13 cellular contexts compared by ENCODE assay signal in genomic region chr16:73216932-73217331, GRCh38.
DNase-seq lines count a peak whose midpoint lies in the region; ATAC-seq, FAIRE-seq and TF ChIP-seq lines count a peak whose summit lies in the region.
"Had no signal": no experiment of that assay in that cellular context is flagged by ENCODE, and none has a peak within 500 bp of the region (broad histone marks: within the 10 kb centered on the region; RNA-seq: fewer than 3 reads in every experiment).

No MANE protein-coding gene starts in this region.

- H3K4me2 ChIP-seq in astrocyte (ENCODE audit: low read length) (no peak overlapping the region), osteoblast (ENCODE audit: insufficient read depth, low read length) (no peak overlapping the region), Karpas-422 (ENCODE audit: low read depth, low read length, poor library complexity, severe bottlenecking) (no peak overlapping the region)
- H3K4me2 ChIP-seq: PC-9 had no signal

- peak overlapping the region; percentile 31 for H3K4me3 Mint-ChIP-seq in Calu3 (ENCODE audit: low read depth, unreplicated experiment)
- H3K4me3 Mint-ChIP-seq in astrocyte (ENCODE audit: unreplicated experiment) = no peak overlapping the region
- no peak overlapping the region for H3K4me3 Mint-ChIP-seq in activated T-helper 1 cell treated with anti-CD3 and anti-CD28 coated beads, Interleukin-12 subunit alpha, Interleukin-12 subunit beta, Interleukin-2, Interleukin-4 antibody, amounts not matched to agents 30 ng/mL and 10 ng/mL and 1 ng/mL, durations not matched to agents 14 hours and 24 hours and 36 hours
- H3K4me3 Mint-ChIP-seq: CD4-positive, alpha-beta T cell; IgD-negative memory B cell had no signal

- CTCF ChIA-PET in Calu3 (lab: Charles Lee) = interaction anchor here (0.5 to 1.3 kb wide), 5 partner anchors 15 to 385 kb away, joined by 3 to 8 read pairs (median 3); no protein-coding TSS in a partner anchor

- H3K9ac ChIP-seq in astrocyte (ENCODE audit: low read length) = no peak overlapping the region
- no peak overlapping the region for H3K9ac ChIP-seq in Karpas-422 (ENCODE audit: low read length)

- H3K27me3 ChIP-seq in astrocyte (ENCODE audit: insufficient read depth, low read length) = no peaks in the 10 kb centered on the region
- H3K27me3 ChIP-seq in osteoblast (ENCODE audit: insufficient read depth, low read length) = no peaks in the 10 kb centered on the region
- no peaks in the 10 kb centered on the region for H3K27me3 ChIP-seq in Karpas-422 (ENCODE audit: low read length)

- peaks cover 14% of the 10 kb centered on the region for H3K4me1 Mint-ChIP-seq in Calu3 (ENCODE audit: low read depth, unreplicated experiment)
- H3K4me1 Mint-ChIP-seq in astrocyte (ENCODE audit: low read depth, unreplicated experiment) = peaks cover 3% of the 10 kb centered on the region
- H3K4me1 Mint-ChIP-seq in activated T-helper 1 cell treated with anti-CD3 and anti-CD28 coated beads, Interleukin-12 subunit alpha, Interleukin-12 subunit beta, Interleukin-2, Interleukin-4 antibody, amounts not matched to agents 30 ng/mL and 10 ng/mL and 1 ng/mL, durations not matched to agents 14 hours and 24 hours and 36 hours (ENCODE audit: low read depth) = no peaks in the 10 kb centered on the region
- H3K4me1 Mint-ChIP-seq: IgD-negative memory B cell had no signal

- H3K79me2 ChIP-seq in astrocyte (ENCODE audit: insufficient read depth, low read length) (no peaks in the 10 kb centered on the region), osteoblast (ENCODE audit: insufficient read depth, low read length) (no peaks in the 10 kb centered on the region), Karpas-422 (ENCODE audit: low read length) (no peaks in the 10 kb centered on the region)

- H3K27ac Mint-ChIP-seq in Calu3 (ENCODE audit: unreplicated experiment) (peak overlapping the region; percentile 50), astrocyte (ENCODE audit: unreplicated experiment) (no peak overlapping the region)
- no peak overlapping the region for H3K27ac Mint-ChIP-seq in activated T-helper 1 cell treated with anti-CD3 and anti-CD28 coated beads, Interleukin-12 subunit alpha, Interleukin-12 subunit beta, Interleukin-2, Interleukin-4 antibody, amounts not matched to agents 30 ng/mL and 10 ng/mL and 1 ng/mL, durations not matched to agents 14 hours and 24 hours and 36 hours
- H3K27ac Mint-ChIP-seq: CD4-positive, alpha-beta T cell; IgD-negative memory B cell had no signal

- TF ChIP-seq CTCF in Calu3 (IDR thresholded peaks at IDR 0.05; ENCODE audit: unreplicated experiment) (no peak), astrocyte (IDR thresholded peaks at IDR 0.05; ENCODE audit: insufficient read depth, low read depth, low read length) (no peak), osteoblast (IDR thresholded peaks at IDR 0.05; ENCODE audit: extremely low read depth, low read depth, low read length) (no peak)

- H3K4me3 ChIP-seq in astrocyte (ENCODE audit: insufficient read depth, low read depth, low read length) (no peak overlapping the region), osteoblast (ENCODE audit: insufficient read depth, low read length) (no peak overlapping the region), Karpas-422 (ENCODE audit: low read length) (no peak overlapping the region)
- H3K4me3 ChIP-seq: HAP-1, PC-9 had no signal

- no peaks in the 10 kb centered on the region for H4K20me1 ChIP-seq in astrocyte (ENCODE audit: insufficient read depth, low read length)
- H4K20me1 ChIP-seq in osteoblast (ENCODE audit: insufficient read depth, low read length) = no peaks in the 10 kb centered on the region
- no peaks in the 10 kb centered on the region for H4K20me1 ChIP-seq in Karpas-422 (ENCODE audit: insufficient read depth, low read depth, low read length)

- H2AFZ ChIP-seq in astrocyte (ENCODE audit: low read depth, low read length) (no peak overlapping the region), osteoblast (ENCODE audit: low read length) (peak overlapping the region; percentile 67), Karpas-422 (ENCODE audit: low read length) (no peak overlapping the region)
- H2AFZ ChIP-seq: PC-9 had no signal

- DNase-seq in Calu3 = peak; percentile 51
- DNase-seq in EL = peak; percentile 26
- no peak for DNase-seq in astrocyte (ENCODE audit: low read depth)
- no peak for DNase-seq in osteoblast (ENCODE audit: insufficient read length, low spot score, missing footprints)
- DNase-seq in Karpas-422 = no peak
- no peak for DNase-seq in activated T-helper 1 cell treated with anti-CD3 and anti-CD28 coated beads, Interleukin-12 subunit alpha, Interleukin-12 subunit beta, Interleukin-2, Interleukin-4 antibody, amounts not matched to agents 30 ng/mL and 10 ng/mL and 1 ng/mL, durations not matched to agents 14 hours and 24 hours and 36 hours (ENCODE audit: low spot score)
- DNase-seq: ACHN; CD4-positive, alpha-beta T cell; NCI-H187 treated with DMSO at 0.1 percent for 48 hours; PC-9 had no signal

- H3K36me3 Mint-ChIP-seq in Calu3 (ENCODE audit: insufficient read depth, unreplicated experiment) = no peaks in the 10 kb centered on the region
- no peaks in the 10 kb centered on the region for H3K36me3 Mint-ChIP-seq in astrocyte (ENCODE audit: low read depth, unreplicated experiment)
- H3K36me3 Mint-ChIP-seq in activated T-helper 1 cell treated with anti-CD3 and anti-CD28 coated beads, Interleukin-12 subunit alpha, Interleukin-12 subunit beta, Interleukin-2, Interleukin-4 antibody, amounts not matched to agents 30 ng/mL and 10 ng/mL and 1 ng/mL, durations not matched to agents 14 hours and 24 hours and 36 hours (ENCODE audit: low read depth) = no peaks in the 10 kb centered on the region
- H3K36me3 Mint-ChIP-seq: IgD-negative memory B cell had no signal

- BruUV-seq in Calu3 (replicated peaks; lab: Mats Ljungman, UMichigan) = no TSS peak

- intact Hi-C loops in Calu3 (cut with micrococcal nuclease; ENCODE audit: unreplicated experiment) = no loop called here
- intact Hi-C loops in activated T-helper 1 cell treated with anti-CD3 and anti-CD28 coated beads, Interleukin-12 subunit alpha, Interleukin-12 subunit beta, Interleukin-2, Interleukin-4 antibody, amounts not matched to agents 30 ng/mL and 10 ng/mL and 1 ng/mL, durations not matched to agents 14 hours and 24 hours and 36 hours (cut with micrococcal nuclease) = no loop called here

- no peaks in the 10 kb centered on the region for H3K36me3 ChIP-seq in astrocyte (ENCODE audit: insufficient read depth, low read length)
- H3K36me3 ChIP-seq in osteoblast (ENCODE audit: insufficient read depth, low read length) = no peaks in the 10 kb centered on the region
- no peaks in the 10 kb centered on the region for H3K36me3 ChIP-seq in Karpas-422 (ENCODE audit: insufficient read depth, low read length)
- H3K36me3 ChIP-seq: HAP-1 had no signal

- H3K4me1 ChIP-seq in astrocyte (ENCODE audit: insufficient read depth, low read length) = peaks cover 18% of the 10 kb centered on the region
- H3K4me1 ChIP-seq in osteoblast (ENCODE audit: insufficient read depth, low read length) = peaks cover 32% of the 10 kb centered on the region
- H3K4me1 ChIP-seq in Karpas-422 (ENCODE audit: low read length) = no peaks in the 10 kb centered on the region

- ATAC-seq in GM21423 (IDR thresholded peaks at IDR 0.05; ENCODE audit: unreplicated experiment) = no peak

- H3K9me3 Mint-ChIP-seq in Calu3 (ENCODE audit: low read depth, unreplicated experiment) = no peaks in the 10 kb centered on the region
- H3K9me3 Mint-ChIP-seq in astrocyte (ENCODE audit: unreplicated experiment) = peaks cover 4% of the 10 kb centered on the region
- H3K9me3 Mint-ChIP-seq in activated T-helper 1 cell treated with anti-CD3 and anti-CD28 coated beads, Interleukin-12 subunit alpha, Interleukin-12 subunit beta, Interleukin-2, Interleukin-4 antibody, amounts not matched to agents 30 ng/mL and 10 ng/mL and 1 ng/mL, durations not matched to agents 14 hours and 24 hours and 36 hours = peaks cover 4% of the 10 kb centered on the region

- peak; percentile 39 for FAIRE-seq in astrocyte (lab: Jason Lieb, UNC)

- no peaks in the 10 kb centered on the region for H3K9me2 ChIP-seq in Karpas-422 (replicated peaks; ENCODE audit: insufficient read depth, low read length)

- H3K9me3 ChIP-seq in astrocyte (ENCODE audit: insufficient read depth, low read depth, low read length) (no peaks in the 10 kb centered on the region), osteoblast (ENCODE audit: low read depth, low read length) (no peaks in the 10 kb centered on the region), Karpas-422 (ENCODE audit: low read length) (no peaks in the 10 kb centered on the region)

- H3K27me3 Mint-ChIP-seq in Calu3 (ENCODE audit: unreplicated experiment) = no peaks in the 10 kb centered on the region
- H3K27me3 Mint-ChIP-seq in astrocyte (ENCODE audit: low read depth, unreplicated experiment) = no peaks in the 10 kb centered on the region
- peaks cover 4% of the 10 kb centered on the region for H3K27me3 Mint-ChIP-seq in activated T-helper 1 cell treated with anti-CD3 and anti-CD28 coated beads, Interleukin-12 subunit alpha, Interleukin-12 subunit beta, Interleukin-2, Interleukin-4 antibody, amounts not matched to agents 30 ng/mL and 10 ng/mL and 1 ng/mL, durations not matched to agents 14 hours and 24 hours and 36 hours (ENCODE audit: insufficient read depth)
- H3K27me3 Mint-ChIP-seq: IgD-negative memory B cell had no signal

- H3K27ac ChIP-seq in astrocyte (ENCODE audit: low read depth, low read length) = no peak overlapping the region
- H3K27ac ChIP-seq in osteoblast (ENCODE audit: low read depth, low read length) = peak overlapping the region; percentile 91
- H3K27ac ChIP-seq in Karpas-422 (ENCODE audit: low read length) = no peak overlapping the region
- H3K27ac ChIP-seq: PC-9 had no signal

Comparison
In these comparisons a context has a peak if more than half of its experiments do, and no peak if none do; other contexts are left out.
1. DNase-seq: peak in Calu3 (single experiment) and EL (single experiment); none in astrocyte (single experiment), osteoblast (single experiment), Karpas-422 (single experiment) and activated T-helper 1 cell treated with anti-CD3 and anti-CD28 coated beads, Interleukin-12 subunit alpha, Interleukin-12 subunit beta, Interleukin-2, Interleukin-4 antibody, amounts not matched to agents 30 ng/mL and 10 ng/mL and 1 ng/mL, durations not matched to agents 14 hours and 24 hours and 36 hours (single experiment).